In genomic region chr5:42991477-42992034, GRCh38 we compare ENCODE assay signal across 8 cellular contexts. TPM values are rescaled to one million over a fixed set of nuclear protein-coding genes. Genes with fewer than 3 reads are reported as not detected.
DNase-seq lines count a peak whose midpoint lies in the region; ATAC-seq and TF ChIP-seq lines count a peak whose summit lies in the region.

No MANE protein-coding gene starts in this region.

- peak overlapping the region; percentile 100 for H3K27ac Mint-ChIP-seq in activated CD4-positive, alpha-beta memory T cell treated with anti-CD3 and anti-CD28 coated beads, Interleukin-2, amount 10 ng/mL, durations not matched to agents 7 days and 5 days

- H3K4me1 ChIP-seq in left ventricle myocardium inferior = peaks cover 41% of the 10 kb centered on the region
- no peaks in the 10 kb centered on the region for H3K4me1 ChIP-seq in suprapubic skin

- no peak for TF ChIP-seq CTCF in left ventricle myocardium inferior (IDR thresholded peaks at IDR 0.05; ENCODE audit: borderline replicate concordance)
- no peak for TF ChIP-seq CTCF in suprapubic skin (IDR thresholded peaks at IDR 0.05)

- H3K9me3 Mint-ChIP-seq in activated CD4-positive, alpha-beta memory T cell treated with anti-CD3 and anti-CD28 coated beads, Interleukin-2, amount 10 ng/mL, durations not matched to agents 7 days and 5 days = peaks cover 2% of the 10 kb centered on the region

- H3K9me3 ChIP-seq in left ventricle myocardium inferior (replicated peaks) (peaks cover 4% of the 10 kb centered on the region), suprapubic skin (no peaks in the 10 kb centered on the region)

- no peak for TF ChIP-seq EP300 in suprapubic skin (IDR thresholded peaks at IDR 0.05)

- 60% methylated on average over 28 of the region's 29 CpGs for WGBS in suprapubic skin

- intact Hi-C loops in left ventricle myocardium inferior (cut with micrococcal nuclease) (loop anchor here (2.0 kb wide), 1 partner anchor 17 kb away; no protein-coding TSS in a partner anchor), left ventricle myocardium superior (cut with micrococcal nuclease) (no loop called here)

- CTCF ChIA-PET in activated CD4-positive, alpha-beta memory T cell treated with anti-CD3 and anti-CD28 coated beads, Interleukin-2, amount 10 ng/mL, durations not matched to agents 7 days and 5 days (lab: Charles Lee) = interaction anchor here (1.1 to 9.7 kb wide), 9 partner anchors 16 to 130 kb away, joined by 4 to 105 read pairs (median 58); partner anchors contain the start of genes ANXA2R and ZNF131

- H3K27ac ChIP-seq in left ventricle myocardium inferior (replicated peaks) = peak overlapping the region; percentile 96
- H3K27ac ChIP-seq in suprapubic skin = peak overlapping the region; percentile 92

- H3K36me3 Mint-ChIP-seq in activated CD4-positive, alpha-beta memory T cell treated with anti-CD3 and anti-CD28 coated beads, Interleukin-2, amount 10 ng/mL, durations not matched to agents 7 days and 5 days (ENCODE audit: low read depth) = peaks cover 45% of the 10 kb centered on the region

- TF ChIP-seq POLR2A in suprapubic skin (IDR thresholded peaks at IDR 0.05) = no peak

- no peaks in the 10 kb centered on the region for H3K27me3 Mint-ChIP-seq in activated CD4-positive, alpha-beta memory T cell treated with anti-CD3 and anti-CD28 coated beads, Interleukin-2, amount 10 ng/mL, durations not matched to agents 7 days and 5 days

- H3K4me3 ChIP-seq in left ventricle myocardium inferior = peak overlapping the region; percentile 71
- peak overlapping the region; percentile 46 for H3K4me3 ChIP-seq in iPS-11a (ENCODE audit: low read depth, low read length)
- H3K4me3 ChIP-seq in suprapubic skin = peak overlapping the region; percentile 58

- H3K36me3 ChIP-seq in left ventricle myocardium inferior = no peaks in the 10 kb centered on the region
- H3K36me3 ChIP-seq in suprapubic skin = no peaks in the 10 kb centered on the region

- ATAC-seq in left ventricle myocardium superior = no peak
- ATAC-seq in HG02981 (IDR thresholded peaks at IDR 0.05; ENCODE audit: unreplicated experiment) = peak; percentile 15

- H3K4me3 Mint-ChIP-seq in activated CD4-positive, alpha-beta memory T cell treated with anti-CD3 and anti-CD28 coated beads, Interleukin-2, amount 10 ng/mL, durations not matched to agents 7 days and 5 days = peak overlapping the region; percentile 99

- POLR2A ChIA-PET in activated CD4-positive, alpha-beta memory T cell treated with anti-CD3 and anti-CD28 coated beads, Interleukin-2, amount 10 ng/mL, durations not matched to agents 7 days and 5 days (lab: Charles Lee) = interaction anchor here (1.0 to 13.4 kb wide), 17 partner anchors 16 to 493 kb away, joined by 3 to 614 read pairs (median 20); partner anchors contain the start of genes ANXA2R, HMGCS1, TMEM267 and ZNF131

- DNase-seq in left ventricle myocardium inferior (no peak), left ventricle myocardium superior (no peak), suprapubic skin (ENCODE audit: low spot score in 2 of 2) (no peak), mesenteric fat pad (ENCODE audit: low spot score) (no peak), NCI-H524 treated with DMSO at 0.1 percent for 48 hours (lab: John Stamatoyannopoulos, UW) (no peak)
- peak; percentile 40 for DNase-seq in activated CD4-positive, alpha-beta memory T cell treated with anti-CD3 and anti-CD28 coated beads, Interleukin-2, amount 10 ng/mL, durations not matched to agents 7 days and 5 days

- H3K27me3 ChIP-seq in left ventricle myocardium inferior (ENCODE audit: low read depth) (peaks cover 98% of the 10 kb centered on the region), suprapubic skin (peaks cover 66% of the 10 kb centered on the region)

- H3K4me1 Mint-ChIP-seq in activated CD4-positive, alpha-beta memory T cell treated with anti-CD3 and anti-CD28 coated beads, Interleukin-2, amount 10 ng/mL, durations not matched to agents 7 days and 5 days = peaks cover 51% of the 10 kb centered on the region

RNA-seq across cellular contexts. Expression of gene ANXA2R, which starts 48.6 kb away (rescaled TPM):
- total RNA-seq in left ventricle myocardium inferior (0.82 TPM), left ventricle myocardium superior (1.2 TPM), suprapubic skin (1 to 10 TPM in 1 of 4 donors, under 1 TPM in 2, not detected in 1; 0.39 to 3.1 (median 0.89) TPM), mesenteric fat pad (2.0 TPM)
- 10 to 100 TPM; 25.1 to 28.3 TPM for total RNA-seq in activated CD4-positive, alpha-beta memory T cell treated with anti-CD3 and anti-CD28 coated beads, Interleukin-2, amount 10 ng/mL, durations not matched to agents 7 days and 5 days
